13 cellular contexts compared by ENCODE assay signal in genomic region chr9:4143951-4144717, GRCh38.
DNase-seq lines count a peak whose midpoint lies in the region; ATAC-seq, FAIRE-seq and TF ChIP-seq lines count a peak whose summit lies in the region.
"Had no signal": no experiment of that assay in that cellular context is flagged by ENCODE, and none has a peak within 500 bp of the region (broad histone marks: within the 10 kb centered on the region; RNA-seq: fewer than 3 reads in every experiment).

No MANE protein-coding gene starts in this region.

- no peaks in the 10 kb centered on the region for H3K9me3 ChIP-seq in IMR-90 (ENCODE audit: control insufficient read depth, insufficient read depth, low read length)
- no peaks in the 10 kb centered on the region for H3K9me3 ChIP-seq in H1 (ENCODE audit: insufficient read depth in 2 of 2, low read depth in 1 of 2, low read length in 1 of 2)
- H3K9me3 ChIP-seq in mesenchymal stem cell (ENCODE audit: control insufficient read depth, low read length) = no peaks in the 10 kb centered on the region
- H3K9me3 ChIP-seq: heart left ventricle, mucosa of descending colon had no signal

- H3K36me3 Mint-ChIP-seq in mesothelial cell of epicardium = no peaks in the 10 kb centered on the region

- peak overlapping the region; percentile 78 for H2BK15ac ChIP-seq in IMR-90 (ENCODE audit: low read depth, low read length)
- no peak overlapping the region for H2BK15ac ChIP-seq in H1 (ENCODE audit: low read length)
- no peak overlapping the region for H2BK15ac ChIP-seq in mesenchymal stem cell (ENCODE audit: low read depth, poor library complexity, severe bottlenecking)

- H3K4ac ChIP-seq in IMR-90 (ENCODE audit: low read depth, low read length) = peak overlapping the region; percentile 76
- no peak overlapping the region for H3K4ac ChIP-seq in H1 (replicated peaks; ENCODE audit: insufficient read length, low read depth, low read length)
- peak overlapping the region in 1 of 2 experiments; percentile 20 for H3K4ac ChIP-seq in mesenchymal stem cell (ENCODE audit: low read depth in 1 of 2, low read length in 2 of 2)

- no peaks in the 10 kb centered on the region for H3K9me3 Mint-ChIP-seq in mesothelial cell of epicardium

- DNase-seq in IMR-90 = peak; percentile 82
- DNase-seq in H1 (ENCODE audit: low read depth in 1 of 2, low spot score in 2 of 2) = no peak
- peak; percentile 55 for DNase-seq in mesenchymal stem cell
- DNase-seq in activated CD4-positive, alpha-beta T cell treated with anti-CD3 and anti-CD28 coated beads, Interleukin-2, amount 50 U/mL, for 4 hours = no peak
- no peak for DNase-seq in putamen (ENCODE audit: low spot score)
- no peak for DNase-seq in mesothelial cell of epicardium (ENCODE audit: low spot score in 2 of 2, unreplicated experiment in 2 of 2)
- DNase-seq: C1 segment of cervical spinal cord; heart left ventricle; mucosa of descending colon; NCI-H1092 treated with DMSO at 0.1 percent for 48 hours; stimulated activated CD4-positive, alpha-beta T cell treated with anti-CD3 and anti-CD28 coated beads, Interleukin-15, amount 100 ng/mL, for 24 hours had no signal

- peak overlapping the region; percentile 6; the same call in 1 of the 2 replicates for H3K14ac ChIP-seq in IMR-90 (replicated peaks; ENCODE audit: low read depth, low read length)
- H3K14ac ChIP-seq in H1 (ENCODE audit: insufficient read length) = no peak overlapping the region
- H3K14ac ChIP-seq in mesenchymal stem cell (ENCODE audit: low read length in 2 of 2) = no peak overlapping the region

- no peak overlapping the region for H3K27ac Mint-ChIP-seq in mesothelial cell of epicardium

- H3K23me2 ChIP-seq in H1 (ENCODE audit: low read depth, low read length) = no peaks in the 10 kb centered on the region

- POLR2A ChIA-PET in IMR-90 (lab: Charles Lee; ENCODE audit: unreplicated experiment) (no interaction called here), H1 (lab: Charles Lee; ENCODE audit: partially characterized antibody) (no interaction called here)

- H3K79me2 ChIP-seq in ACC112 (ENCODE audit: control insufficient read depth, insufficient read depth, low read length, unreplicated experiment) (peaks cover 39% of the 10 kb centered on the region), H1 (ENCODE audit: control insufficient read depth in 1 of 2, insufficient read depth in 2 of 2, low read length in 2 of 2) (no peaks in the 10 kb centered on the region)

- no peak overlapping the region for H2AK9ac ChIP-seq in IMR-90 (replicated peaks; ENCODE audit: low read depth, low read length, poor library complexity)

- TF ChIP-seq EP300 in H1 (IDR thresholded peaks at IDR 0.05; ENCODE audit: borderline replicate concordance in 1 of 2, low read depth in 2 of 2, low read length in 2 of 2) = no peak

- H3K23ac ChIP-seq in IMR-90 (ENCODE audit: low read depth, low read length) (no peak overlapping the region; the same call in 1 of the 2 replicates), H1 (ENCODE audit: insufficient read length) (no peak overlapping the region), mesenchymal stem cell (ENCODE audit: low read length in 2 of 2) (no peak overlapping the region)

- H3K4me1 ChIP-seq in ACC112 (ENCODE audit: control insufficient read depth, insufficient read depth, low read length, unreplicated experiment) = peaks cover 61% of the 10 kb centered on the region
- peaks cover 26% of the 10 kb centered on the region for H3K4me1 ChIP-seq in IMR-90 (ENCODE audit: control insufficient read depth, insufficient read depth, low read length)
- peaks cover 0 to 9% (median 3%) of the 10 kb centered on the region in 4 experiments; a peak in 2 of 7 replicates for H3K4me1 ChIP-seq in H1 (replicated peaks in 1 of 4; ENCODE audit: control insufficient read depth in 3 of 4, insufficient read depth in 4 of 4, low read length in 3 of 4)
- peaks cover 19% of the 10 kb centered on the region for H3K4me1 ChIP-seq in mesenchymal stem cell (ENCODE audit: control insufficient read depth, insufficient read depth, low read depth, low read length)

- H4K5ac ChIP-seq in IMR-90 (ENCODE audit: low read depth, low read length) (peak overlapping the region; percentile 1; the same call in 1 of the 2 replicates), H1 (ENCODE audit: insufficient read length, low read depth, low read length) (no peak overlapping the region)

- TF ChIP-seq CTCF in IMR-90 (conservative IDR thresholded peaks at IDR 0.05; ENCODE audit: low read depth, low read length) (no peak), H1 (IDR thresholded peaks at IDR 0.05; ENCODE audit: control extremely low read depth in 1 of 3, insufficient read depth in 1 of 3, low read depth in 1 of 3, low read length in 3 of 3) (no peak), mesothelial cell of epicardium (IDR thresholded peaks at IDR 0.05; ENCODE audit: unreplicated experiment) (no peak)

- H3K4me1 Mint-ChIP-seq in mesothelial cell of epicardium = peaks cover 4% of the 10 kb centered on the region

- H3K9me1 ChIP-seq in IMR-90 (ENCODE audit: insufficient read depth, low read length) = peaks cover 17% of the 10 kb centered on the region

- H3K56ac ChIP-seq in IMR-90 (ENCODE audit: extremely low read depth, insufficient read depth, low read length) (no peak overlapping the region), H1 (replicated peaks; ENCODE audit: insufficient read length, low read depth, low read length) (no peak overlapping the region)

- H4K8ac ChIP-seq in IMR-90 (ENCODE audit: low read depth in 2 of 2, low read length in 2 of 2) (peak overlapping the region in 1 of 2 experiments; percentile 41; a peak in 3 of 4 replicates), H1 (ENCODE audit: extremely low read depth, insufficient read depth, low read length) (no peak overlapping the region), mesenchymal stem cell (ENCODE audit: low read length) (peak overlapping the region; percentile 80)

- peak overlapping the region; percentile 71 for H3K4me3 ChIP-seq in ACC112 (ENCODE audit: low read depth, low read length)
- H3K4me3 ChIP-seq in IMR-90 (ENCODE audit: insufficient read depth, low read depth, low read length) = no peak overlapping the region
- H3K4me3 ChIP-seq in H1 (ENCODE audit: extremely low read depth in 1 of 4, insufficient read depth in 2 of 4, low read depth in 3 of 4, low read length in 4 of 4) = no peak overlapping the region
- peak overlapping the region in 1 of 2 experiments; percentile 68 for H3K4me3 ChIP-seq in mesenchymal stem cell (ENCODE audit: insufficient read depth in 1 of 2, low read depth in 1 of 2, low read length in 2 of 2)
- H3K4me3 ChIP-seq: mucosa of descending colon had no signal

- no peaks in the 10 kb centered on the region for H3K36me3 ChIP-seq in ACC112 (ENCODE audit: insufficient read depth, low read length)
- no peaks in the 10 kb centered on the region for H3K36me3 ChIP-seq in IMR-90 (ENCODE audit: control insufficient read depth, insufficient read depth, low read length)
- H3K36me3 ChIP-seq in H1 (ENCODE audit: control insufficient read depth in 2 of 4, insufficient read depth in 4 of 4, low read length in 3 of 4) = no peaks in the 10 kb centered on the region
- no peaks in the 10 kb centered on the region for H3K36me3 ChIP-seq in mesenchymal stem cell (ENCODE audit: control insufficient read depth in 1 of 2, insufficient read depth in 2 of 2, low read depth in 1 of 2, low read length in 2 of 2)
- H3K36me3 ChIP-seq: heart left ventricle had no signal

- WGBS in IMR-90 (ENCODE audit: extremely low coverage in 2 of 2, insufficient read length in 1 of 2), 2 experiments = no CpG with 5 or more reads among the region's 13 CpGs
- 62% methylated on average over 13 of the region's 13 CpGs; no CpG with 5 or more reads in 1 of the 2 experiments for WGBS in H1 (ENCODE audit: extremely low coverage in 1 of 2, insufficient coverage in 1 of 2, insufficient read length in 1 of 2, insufficient replicate concordance in 2 of 2, low coverage in 1 of 2, low lambda C conversion rate in 2 of 2, missing lambda C conversion rate in 1 of 2), 2 experiments
- 71% methylated on average over 12 of the region's 13 CpGs for WGBS in mesenchymal stem cell

- TF ChIP-seq RAD21 in IMR-90 (IDR thresholded peaks at IDR 0.05; ENCODE audit: low read length) (no peak), H1 (IDR thresholded peaks at IDR 0.05 in 1 of 2, conservative IDR thresholded peaks at IDR 0.05 in 1 of 2; ENCODE audit: low read depth in 2 of 2, low read length in 2 of 2) (no peak)

- H3K27me3 ChIP-seq in ACC112 (ENCODE audit: insufficient read depth, low read length) (no peaks in the 10 kb centered on the region), IMR-90 (ENCODE audit: control insufficient read depth, insufficient read depth, low read length) (no peaks in the 10 kb centered on the region), H1 (replicated peaks in 1 of 4; ENCODE audit: control insufficient read depth in 3 of 4, extremely low read depth in 1 of 4, insufficient read depth in 3 of 4, low read length in 3 of 4) (no peaks in the 10 kb centered on the region), mesenchymal stem cell (ENCODE audit: control insufficient read depth in 1 of 2, insufficient read depth in 1 of 2, low read length in 2 of 2) (no peaks in the 10 kb centered on the region)
- H3K27me3 ChIP-seq: heart left ventricle had no signal

- H4K20me1 ChIP-seq in IMR-90 (ENCODE audit: insufficient read depth, low read length) = no peaks in the 10 kb centered on the region
- no peaks in the 10 kb centered on the region for H4K20me1 ChIP-seq in H1 (replicated peaks in 1 of 2; ENCODE audit: control insufficient read depth in 1 of 2, insufficient read depth in 2 of 2, low read length in 2 of 2)

- H2BK120ac ChIP-seq in IMR-90 (ENCODE audit: low read depth, low read length) (peak overlapping the region; percentile 87), H1 (replicated peaks; ENCODE audit: low read depth, low read length) (no peak overlapping the region), mesenchymal stem cell (ENCODE audit: low read depth, low read length) (peak overlapping the region; percentile 61)

- H3K27me3 Mint-ChIP-seq in mesothelial cell of epicardium (ENCODE audit: low read depth) = peaks cover 3% of the 10 kb centered on the region

- H2BK20ac ChIP-seq in IMR-90 (ENCODE audit: low read depth, low read length) (peak overlapping the region; percentile 70), H1 (ENCODE audit: low read length) (no peak overlapping the region)

- H2BK5ac ChIP-seq in IMR-90 (ENCODE audit: low read depth, low read length, poor library complexity, severe bottlenecking) (peak overlapping the region; percentile 88), H1 (ENCODE audit: low read depth, low read length) (no peak overlapping the region), mesenchymal stem cell (ENCODE audit: low read depth, low read length, poor library complexity, severe bottlenecking) (peak overlapping the region; percentile 78)

- dilution Hi-C loops in IMR-90 (cut with HindIII; ENCODE audit: low sequenced_read_pairs, unreplicated experiment) = no loop called here

- no TSS peak for BruUV-seq in IMR-90 (replicated peaks; lab: Mats Ljungman, UMichigan)

- no peak overlapping the region for H3K4me3 Mint-ChIP-seq in mesothelial cell of epicardium

- H2BK12ac ChIP-seq in H1 (ENCODE audit: low read depth, low read length) = no peak overlapping the region
- peak overlapping the region in 1 of 2 experiments; percentile 75 for H2BK12ac ChIP-seq in mesenchymal stem cell (ENCODE audit: low read length in 2 of 2)

- peak overlapping the region; percentile 73 for H2AK5ac ChIP-seq in IMR-90 (ENCODE audit: low read depth, low read length)
- H2AK5ac ChIP-seq in H1 (ENCODE audit: low read depth, low read length) = no peak overlapping the region
- peak overlapping the region; percentile 97 for H2AK5ac ChIP-seq in mesenchymal stem cell (ENCODE audit: low read length, severe bottlenecking)

- TF ChIP-seq POLR2A in IMR-90 (IDR thresholded peaks at IDR 0.05; ENCODE audit: low read depth, low read length) (no peak), H1 (IDR thresholded peaks at IDR 0.05; ENCODE audit: control extremely low read depth in 1 of 2, low read depth in 2 of 2, low read length in 2 of 2) (no peak)

- H3K18ac ChIP-seq in IMR-90 (ENCODE audit: low read depth, low read length) = peak overlapping the region; percentile 33
- no peak overlapping the region for H3K18ac ChIP-seq in H1 (ENCODE audit: extremely low read depth, low read length)
- H3K18ac ChIP-seq in mesenchymal stem cell (ENCODE audit: low read depth in 1 of 2, low read length in 2 of 2) = peak overlapping the region in 1 of 2 experiments; percentile 43

- CTCF ChIA-PET in IMR-90 (lab: Yijun Ruan, JAX) = interaction anchor here (0.7 to 1.0 kb wide), 2 partner anchors 61 to 195 kb away, joined by 4 read pairs; no protein-coding TSS in a partner anchor
- CTCF ChIA-PET in H1 (lab: Charles Lee; ENCODE audit: partially characterized antibody) = interaction anchor here (0.6 to 1.1 kb wide), 2 partner anchors 81 to 1265 kb away, joined by 3 to 4 read pairs; no protein-coding TSS in a partner anchor

- peak overlapping the region; percentile 78 for H4K91ac ChIP-seq in IMR-90 (ENCODE audit: insufficient read depth, low read depth, low read length)
- H4K91ac ChIP-seq in H1 (replicated peaks; ENCODE audit: insufficient read length, low read length) = no peak overlapping the region
- peak overlapping the region; percentile 68 for H4K91ac ChIP-seq in mesenchymal stem cell (ENCODE audit: low read length)

- H2AFZ ChIP-seq in ACC112 (ENCODE audit: low read length, unreplicated experiment) (no peak overlapping the region), IMR-90 (replicated peaks; ENCODE audit: low read length, poor library complexity) (no peak overlapping the region), H1 (ENCODE audit: low read length) (peak overlapping the region; percentile 54; the same call in 1 of the 2 replicates), mesenchymal stem cell (ENCODE audit: low read depth, low read length) (no peak overlapping the region)

- H3K27ac ChIP-seq in ACC112 (ENCODE audit: low read depth, low read length) = peak overlapping the region; percentile 78
- H3K27ac ChIP-seq in IMR-90 (ENCODE audit: insufficient read depth, low read length) = peak overlapping the region; percentile 15; the same call in 1 of the 2 replicates
- no peak overlapping the region for H3K27ac ChIP-seq in H1 (ENCODE audit: low read depth, low read length)
- peak overlapping the region; percentile 75 for H3K27ac ChIP-seq in mesenchymal stem cell (ENCODE audit: low read length, poor library complexity, severe bottlenecking)

- H3K79me1 ChIP-seq in IMR-90 (ENCODE audit: low read depth in 1 of 2, low read length in 2 of 2) = peaks cover 25 to 55% of the 10 kb centered on the region in 2 experiments
- H3K79me1 ChIP-seq in H1 (ENCODE audit: low read depth, low read length) = no peaks in the 10 kb centered on the region
- peaks cover 10% of the 10 kb centered on the region for H3K79me1 ChIP-seq in mesenchymal stem cell (replicated peaks; ENCODE audit: low read length, poor library complexity, severe bottlenecking)

- intact Hi-C loops in IMR-90 (cut with micrococcal nuclease) = no loop called here

- H3K4me2 ChIP-seq in IMR-90 (ENCODE audit: low read depth, low read length) (no peak overlapping the region; the same call in 1 of the 2 replicates), H1 (ENCODE audit: insufficient read depth in 1 of 2, low read depth in 2 of 2, low read length in 2 of 2) (peak overlapping the region; percentile 9 to 33; a peak in 1 of 4 replicates), mesenchymal stem cell (ENCODE audit: low read length, poor library complexity, severe bottlenecking) (peak overlapping the region; percentile 34)

- H3K9ac ChIP-seq in IMR-90 (ENCODE audit: low read depth, low read length) = no peak overlapping the region
- H3K9ac ChIP-seq in H1 (replicated peaks in 1 of 4; ENCODE audit: extremely low read depth in 1 of 4, low read depth in 3 of 4, low read length in 3 of 4) = no peak overlapping the region
- peak overlapping the region; percentile 82 for H3K9ac ChIP-seq in mesenchymal stem cell (ENCODE audit: low read length)

- ATAC-seq in IMR-90 (ENCODE audit: low read depth) (no peak), GM18519 (IDR thresholded peaks at IDR 0.05; ENCODE audit: low FRiP score, unreplicated experiment) (no peak)
- ATAC-seq: mucosa of descending colon had no signal

- FAIRE-seq in H1 (lab: Jason Lieb, UNC) = no peak

- in situ Hi-C loops in IMR-90 (cut with MboI; ENCODE audit: low sequenced_read_pairs) = loop anchor here (25.0 kb wide), 1 partner anchor 1307 kb away; the partner anchor contains the start of gene PUM3

Comparison
In these comparisons a context has a peak if more than half of its experiments do, and no peak if none do; other contexts are left out.
1. DNase-seq: peak in IMR-90 (single experiment) and mesenchymal stem cell (single experiment); none in H1 (0 of 2), activated CD4-positive, alpha-beta T cell treated with anti-CD3 and anti-CD28 coated beads, Interleukin-2, amount 50 U/mL, for 4 hours (0 of 2), putamen (single experiment) and mesothelial cell of epicardium (0 of 2).